In the genomic region with DNA sequence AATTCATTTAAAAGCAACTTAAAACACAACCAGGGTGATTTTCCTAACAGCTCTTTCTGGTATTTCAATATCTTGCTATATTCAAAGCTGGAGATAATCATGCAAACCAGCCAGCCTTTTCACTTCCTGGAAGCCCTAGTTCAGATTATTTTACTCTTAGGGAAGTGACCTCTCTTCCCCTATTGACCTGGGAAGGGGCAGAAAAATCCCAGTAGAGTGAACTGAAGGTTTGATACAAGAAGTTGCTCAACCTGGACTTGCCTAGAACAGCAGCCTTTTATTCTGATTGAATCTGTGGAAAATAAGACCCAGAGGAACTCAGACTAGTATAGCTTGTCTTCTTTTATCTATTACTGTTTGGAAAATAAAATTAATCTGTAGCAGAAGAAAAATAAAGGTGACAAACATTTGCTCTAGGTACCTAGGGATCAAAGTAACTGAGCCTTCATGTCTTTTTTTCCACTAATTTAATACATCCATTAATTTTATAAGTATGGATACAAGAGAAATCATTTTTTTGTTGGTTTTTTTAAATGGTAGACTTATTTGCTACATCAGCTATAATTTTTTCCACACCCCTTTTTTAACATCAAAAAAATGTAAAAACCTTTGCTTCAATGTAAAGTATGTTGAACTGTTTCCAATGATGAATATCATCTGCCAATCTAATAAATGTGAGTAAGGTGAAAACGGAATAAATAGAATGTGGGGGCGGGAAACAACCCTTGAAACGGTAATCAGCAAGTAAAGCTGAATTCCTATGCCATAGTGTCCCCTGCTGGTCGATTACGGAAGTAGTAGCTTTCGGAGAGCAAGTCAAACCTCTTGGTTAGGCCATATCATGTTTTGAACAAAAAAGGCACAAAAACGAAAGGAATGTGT, we compare ENCODE assay signal across 8 cellular contexts.
DNase-seq lines count a peak whose midpoint lies in the region; ATAC-seq lines count a peak whose summit lies in the region.

No MANE protein-coding gene starts in this region.

- H3K9ac ChIP-seq in adipocyte (ENCODE audit: low read length) = no peak overlapping the region

- H3K4me3 ChIP-seq in adipocyte (ENCODE audit: low read length) = no peak overlapping the region

- no peak overlapping the region for H3K4me3 Mint-ChIP-seq in stimulated activated naive B cell treated with anti-CD40 and anti-IgM and Interleukin-4, amounts not matched to agents 10 μg/mL and 1 μg/mL and 100 μg/mL, for 72 hours

- ATAC-seq in GM18867 (IDR thresholded peaks at IDR 0.05; ENCODE audit: unreplicated experiment) (peak; percentile 87), HG03280 (IDR thresholded peaks at IDR 0.05; ENCODE audit: unreplicated experiment) (peak; percentile 74)
- peak; percentile 36 to 50 for ATAC-seq in stimulated activated naive B cell treated with anti-CD40 and anti-IgM and Interleukin-4, amounts not matched to agents 10 μg/mL and 1 μg/mL and 100 μg/mL, for 72 hours (replicated peaks)

- H3K9me3 ChIP-seq in adipocyte (ENCODE audit: control insufficient read depth, low read length) = no peaks in the 10 kb centered on the region

- no peaks in the 10 kb centered on the region for H3K27me3 Mint-ChIP-seq in stimulated activated naive B cell treated with anti-CD40 and anti-IgM and Interleukin-4, amounts not matched to agents 10 μg/mL and 1 μg/mL and 100 μg/mL, for 72 hours

- no peaks in the 10 kb centered on the region for H3K36me3 ChIP-seq in adipocyte (ENCODE audit: control insufficient read depth, insufficient read depth, low read length, severe bottlenecking)

- H3K27ac Mint-ChIP-seq in stimulated activated naive B cell treated with anti-CD40 and anti-IgM and Interleukin-4, amounts not matched to agents 10 μg/mL and 1 μg/mL and 100 μg/mL, for 72 hours = no peak overlapping the region

- no peaks in the 10 kb centered on the region for H3K36me3 Mint-ChIP-seq in stimulated activated naive B cell treated with anti-CD40 and anti-IgM and Interleukin-4, amounts not matched to agents 10 μg/mL and 1 μg/mL and 100 μg/mL, for 72 hours

- H3K4me1 Mint-ChIP-seq in stimulated activated naive B cell treated with anti-CD40 and anti-IgM and Interleukin-4, amounts not matched to agents 10 μg/mL and 1 μg/mL and 100 μg/mL, for 72 hours = no peaks in the 10 kb centered on the region

- peak; percentile 20 for DNase-seq in CMK (ENCODE audit: low read depth)
- peak; percentile 69 for DNase-seq in NCI-H345 (lab: John Stamatoyannopoulos, UW)
- DNase-seq in adipocyte (ENCODE audit: low read depth) = peak; percentile 62
- DNase-seq in iPS DF 4.7 (ENCODE audit: extremely low read depth, low spot score) = peak; percentile 83
- peak; percentile 20 for DNase-seq in stimulated activated naive B cell treated with anti-CD40 and anti-IgM and Interleukin-4, amounts not matched to agents 10 μg/mL and 1 μg/mL and 100 μg/mL, for 72 hours
- no peak for DNase-seq in activated CD4-positive, CD25-positive, alpha-beta regulatory T cell treated with anti-CD3 and anti-CD28 coated beads, Interleukin-2, amount 50 U/mL, for 72 hours

- peaks cover 5% of the 10 kb centered on the region for H3K27me3 ChIP-seq in adipocyte (replicated peaks; ENCODE audit: control insufficient read depth, insufficient read depth, low read length)

- no peaks in the 10 kb centered on the region for H3K4me1 ChIP-seq in adipocyte (ENCODE audit: control insufficient read depth, insufficient read depth, low read length)

- no peaks in the 10 kb centered on the region for H3K9me3 Mint-ChIP-seq in stimulated activated naive B cell treated with anti-CD40 and anti-IgM and Interleukin-4, amounts not matched to agents 10 μg/mL and 1 μg/mL and 100 μg/mL, for 72 hours
